ENCODE assay signal across 8 cellular contexts in the genomic region with DNA sequence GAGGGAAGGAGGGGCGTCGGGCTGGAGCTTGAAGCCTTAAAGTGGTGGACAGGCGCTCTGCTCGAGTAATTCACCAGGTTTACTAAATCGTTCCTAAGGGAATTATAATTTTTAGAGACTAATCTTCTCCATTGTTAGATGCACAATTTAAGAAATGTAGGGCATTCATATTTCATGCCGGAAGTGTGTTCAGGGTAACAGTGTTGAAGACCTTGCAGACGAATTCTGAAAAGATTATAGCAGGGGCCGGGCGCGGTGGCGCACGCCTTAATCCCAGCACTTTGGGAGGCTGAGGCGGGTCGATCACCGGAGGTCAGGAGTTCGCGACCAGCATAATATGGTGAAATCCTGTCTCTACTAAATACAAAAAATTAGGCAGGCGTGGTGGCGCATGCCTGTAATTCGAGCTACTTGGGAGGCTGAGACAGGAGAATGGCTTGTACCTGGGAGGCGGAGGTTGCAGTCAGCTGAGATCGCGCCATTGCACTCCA. TPM values are rescaled to one million over a fixed set of nuclear protein-coding genes. Genes with fewer than 3 reads are reported as not detected.
DNase-seq lines count a peak whose midpoint lies in the region; ATAC-seq and TF ChIP-seq lines count a peak whose summit lies in the region.

No MANE protein-coding gene starts in this region.

- peaks cover 28% of the 10 kb centered on the region for H3K4me1 ChIP-seq in CD8-positive, alpha-beta memory T cell (ENCODE audit: insufficient read depth, low read length)
- H3K4me1 ChIP-seq in adipocyte (ENCODE audit: control insufficient read depth, insufficient read depth, low read length), result peaks cover 33% of the 10 kb centered on the region
- peaks cover 9 to 37% (median 29%) of the 10 kb centered on the region in 4 donors for H3K4me1 ChIP-seq in liver (ENCODE audit: control insufficient read depth in 4 of 4, insufficient read depth in 4 of 4, low read length in 3 of 4)

- peaks cover 7 to 12% (median 8%) of the 10 kb centered on the region in 3 donors for H3K4me1 Mint-ChIP-seq in CD8-positive, alpha-beta memory T cell

- no peaks in the 10 kb centered on the region for H3K9me3 Mint-ChIP-seq in CD8-positive, alpha-beta memory T cell

- peak overlapping the region; percentile 94 for H3K9ac ChIP-seq in adipocyte (ENCODE audit: low read length)
- H3K9ac ChIP-seq in liver (ENCODE audit: low read depth in 1 of 2, low read length in 2 of 2), result peak overlapping the region in 1 of 2 donors; percentile 42

- H3K4me3 Mint-ChIP-seq in CD8-positive, alpha-beta memory T cell, result no peak overlapping the region

- TF ChIP-seq CTCF in liver (IDR thresholded peaks at IDR 0.05; ENCODE audit: low read depth, low read length, missing input control), result no peak

- peak overlapping the region in 3 of 8 donors; percentile 85 to 90 (median 86) for H3K27ac Mint-ChIP-seq in CD8-positive, alpha-beta memory T cell

- peaks cover 10% of the 10 kb centered on the region for H3K36me3 ChIP-seq in CD8-positive, alpha-beta memory T cell (ENCODE audit: insufficient read depth, low read length)
- H3K36me3 ChIP-seq in adipocyte (ENCODE audit: control insufficient read depth, insufficient read depth, low read length, severe bottlenecking) (peaks cover 24% of the 10 kb centered on the region), liver (ENCODE audit: control insufficient read depth in 4 of 4, insufficient read depth in 3 of 4, low read depth in 1 of 4, low read length in 3 of 4) (peaks cover 0 to 11% (median 3%) of the 10 kb centered on the region in 4 donors)

- H3K27ac ChIP-seq in CD8-positive, alpha-beta memory T cell (ENCODE audit: low read depth, low read length), result peak overlapping the region; percentile 86
- peak overlapping the region; percentile 36 to 75 for H3K27ac ChIP-seq in liver (ENCODE audit: low read depth in 1 of 2, low read length in 2 of 2)

- CTCF ChIA-PET in CD8-positive, alpha-beta memory T cell (lab: Charles Lee), result interaction anchor here (1.1 to 1.4 kb wide), 4 partner anchors 15 to 33 kb away, joined by 3 to 4 read pairs (median 3); a partner anchor contains a TSS

- peak; percentile 8 for ATAC-seq in HG02678 (IDR thresholded peaks at IDR 0.05; ENCODE audit: unreplicated experiment)

- DNase-seq in CD8-positive, alpha-beta memory T cell, result peak in 1 of 5 donors; percentile 3
- DNase-seq in adipocyte (ENCODE audit: low read depth) (no peak), LoVo (ENCODE audit: low spot score) (no peak), DMS79 treated with DMSO at 0.1 percent for 48 hours (lab: John Stamatoyannopoulos, UW) (no peak), NCI-H524 (lab: John Stamatoyannopoulos, UW) (no peak), HuH-7.5 (ENCODE audit: low spot score) (no peak)

- TF ChIP-seq RAD21 in liver (IDR thresholded peaks at IDR 0.05), result no peak

- peaks cover 0 to 2% of the 10 kb centered on the region in 2 donors for H3K27me3 Mint-ChIP-seq in CD8-positive, alpha-beta memory T cell

- H3K36me3 Mint-ChIP-seq in CD8-positive, alpha-beta memory T cell, result peaks cover 4 to 31% (median 13%) of the 10 kb centered on the region in 3 donors

- H3K9me3 ChIP-seq in CD8-positive, alpha-beta memory T cell (ENCODE audit: low read length), result no peaks in the 10 kb centered on the region
- H3K9me3 ChIP-seq in adipocyte (ENCODE audit: control insufficient read depth, low read length) (no peaks in the 10 kb centered on the region), liver (ENCODE audit: control insufficient read depth in 4 of 4, low read length in 3 of 4) (no peaks in the 10 kb centered on the region)

- POLR2A ChIA-PET in CD8-positive, alpha-beta memory T cell (lab: Charles Lee), result interaction anchor here (0.7 to 2.9 kb wide), 4 partner anchors 12 to 31 kb away, joined by 3 to 25 read pairs (median 3); a partner anchor contains a TSS

- H3K27me3 ChIP-seq in CD8-positive, alpha-beta memory T cell (ENCODE audit: insufficient read depth, low read length, poor library complexity, severe bottlenecking), result no peaks in the 10 kb centered on the region
- H3K27me3 ChIP-seq in adipocyte (replicated peaks; ENCODE audit: control insufficient read depth, insufficient read depth, low read length) (no peaks in the 10 kb centered on the region), liver (ENCODE audit: control insufficient read depth in 4 of 4, insufficient read depth in 4 of 4, low read length in 3 of 4) (no peaks in the 10 kb centered on the region)

- H3K4me3 ChIP-seq in CD8-positive, alpha-beta memory T cell (ENCODE audit: low read length), result peak overlapping the region; percentile 67
- peak overlapping the region; percentile 96 for H3K4me3 ChIP-seq in adipocyte (ENCODE audit: low read length)
- H3K4me3 ChIP-seq in liver (ENCODE audit: low read depth in 1 of 3, low read length in 3 of 3), result peak overlapping the region; percentile 24 to 94 (median 81)

- 44% methylated on average over 23 of the region's 23 CpGs for WGBS in liver

TF ChIP-seq in liver, 16 proteins besides CTCF, POLR2A, EP300 and RAD21:
- TF ChIP-seq TAF1 (conservative IDR thresholded peaks at IDR 0.05) (peak; percentile 5), JUND (IDR thresholded peaks at IDR 0.05) (peak in 1 of 2 donors; percentile 8), GABPA (IDR thresholded peaks at IDR 0.05 in 1 of 2, conservative IDR thresholded peaks at IDR 0.05 in 1 of 2) (peak in 1 of 2 donors; percentile 1)
- TF ChIP-seq, protein P1, sequence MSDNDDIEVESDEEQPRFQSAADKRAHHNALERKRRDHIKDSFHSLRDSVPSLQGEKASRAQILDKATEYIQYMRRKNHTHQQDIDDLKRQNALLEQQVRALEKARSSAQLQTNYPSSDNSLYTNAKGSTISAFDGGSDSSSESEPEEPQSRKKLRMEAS (IDR thresholded peaks at IDR 0.05), result no peak

RNA-seq across cellular contexts. Expression of a gene that starts 0.4 kb away (rescaled TPM):
- total RNA-seq in CD8-positive, alpha-beta memory T cell, result 100 to 1,000 TPM; 228 to 230 TPM
- polyA plus RNA-seq in CD8-positive, alpha-beta memory T cell, result 134 TPM
- total RNA-seq in liver, result 10 to 100 TPM; 11.7 to 24.9 TPM
- 100 to 1,000 TPM in 1 of 2 donors, 10 to 100 TPM in 1; 29.6 to 101 TPM for polyA plus RNA-seq in liver

RNA-seq across cellular contexts. Expression of a gene that starts 31.4 kb away (rescaled TPM):
- total RNA-seq in CD8-positive, alpha-beta memory T cell, result 10 to 100 TPM; 62.7 to 65.2 TPM
- 107 TPM for polyA plus RNA-seq in CD8-positive, alpha-beta memory T cell
- 10 to 100 TPM; 32.4 to 73.6 TPM for total RNA-seq in liver
- 10 to 100 TPM; 17.4 to 26.7 TPM for polyA plus RNA-seq in liver

RNA-seq across cellular contexts. Expression of a gene that starts 46.1 kb away (rescaled TPM):
- total RNA-seq in CD8-positive, alpha-beta memory T cell, result not detected
- polyA plus RNA-seq in CD8-positive, alpha-beta memory T cell, result not detected
- under 1 TPM in 1 of 2 donors, not detected in 1; 0.37 TPM for total RNA-seq in liver
- under 1 TPM in 1 of 2 donors, not detected in 1; 0.14 TPM for polyA plus RNA-seq in liver

Comparison
In these comparisons a context has a peak if more than half of its experiments do, and no peak if none do; other contexts are left out.
1. RNA of a gene that starts 0.4 kb away (total RNA-seq): 228 to 230 TPM in CD8-positive, alpha-beta memory T cell; 11.7 to 24.9 TPM in liver; every median in the first group is over 4 times any median in the second.
2. Peak in every context shown above with its lines, with median percentiles within 50 percentile points of each other: H3K4me3 ChIP-seq.